Comparison of ENCODE assay signal across 1 cellular context in genomic region chr6:75503291-75503690, GRCh38.
TF ChIP-seq lines count a peak whose summit lies in the region.

No MANE protein-coding gene starts in this region.

TF ChIP-seq in SK-N-SH treated with all-trans-retinoic acid at 6 μM for 48 hours, 23 proteins besides CTCF, POLR2A, EP300 and RAD21:
- TF ChIP-seq, protein P1, sequence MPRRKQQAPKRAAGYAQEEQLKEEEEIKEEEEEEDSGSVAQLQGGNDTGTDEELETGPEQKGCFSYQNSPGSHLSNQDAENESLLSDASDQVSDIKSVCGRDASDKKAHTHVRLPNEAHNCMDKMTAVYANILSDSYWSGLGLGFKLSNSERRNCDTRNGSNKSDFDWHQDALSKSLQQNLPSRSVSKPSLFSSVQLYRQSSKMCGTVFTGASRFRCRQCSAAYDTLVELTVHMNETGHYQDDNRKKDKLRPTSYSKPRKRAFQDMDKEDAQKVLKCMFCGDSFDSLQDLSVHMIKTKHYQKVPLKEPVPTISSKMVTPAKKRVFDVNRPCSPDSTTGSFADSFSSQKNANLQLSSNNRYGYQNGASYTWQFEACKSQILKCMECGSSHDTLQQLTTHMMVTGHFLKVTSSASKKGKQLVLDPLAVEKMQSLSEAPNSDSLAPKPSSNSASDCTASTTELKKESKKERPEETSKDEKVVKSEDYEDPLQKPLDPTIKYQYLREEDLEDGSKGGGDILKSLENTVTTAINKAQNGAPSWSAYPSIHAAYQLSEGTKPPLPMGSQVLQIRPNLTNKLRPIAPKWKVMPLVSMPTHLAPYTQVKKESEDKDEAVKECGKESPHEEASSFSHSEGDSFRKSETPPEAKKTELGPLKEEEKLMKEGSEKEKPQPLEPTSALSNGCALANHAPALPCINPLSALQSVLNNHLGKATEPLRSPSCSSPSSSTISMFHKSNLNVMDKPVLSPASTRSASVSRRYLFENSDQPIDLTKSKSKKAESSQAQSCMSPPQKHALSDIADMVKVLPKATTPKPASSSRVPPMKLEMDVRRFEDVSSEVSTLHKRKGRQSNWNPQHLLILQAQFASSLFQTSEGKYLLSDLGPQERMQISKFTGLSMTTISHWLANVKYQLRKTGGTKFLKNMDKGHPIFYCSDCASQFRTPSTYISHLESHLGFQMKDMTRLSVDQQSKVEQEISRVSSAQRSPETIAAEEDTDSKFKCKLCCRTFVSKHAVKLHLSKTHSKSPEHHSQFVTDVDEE (CRISPR knock-in tag; IDR thresholded peaks at IDR 0.05), result no peak
- no peak for TF ChIP-seq ZFP30 (CRISPR knock-in tag; IDR thresholded peaks at IDR 0.05)
- no peak for TF ChIP-seq POU6F1 (CRISPR knock-in tag; IDR thresholded peaks at IDR 0.05; ENCODE audit: borderline replicate concordance, low read depth)
- TF ChIP-seq ARNTL (CRISPR knock-in tag; IDR thresholded peaks at IDR 0.05; ENCODE audit: borderline replicate concordance, low read depth), result no peak
- no peak for TF ChIP-seq ZNF565 (CRISPR knock-in tag; conservative IDR thresholded peaks at IDR 0.05; ENCODE audit: low read depth)
- TF ChIP-seq CREB5 (CRISPR knock-in tag; IDR thresholded peaks at IDR 0.05; ENCODE audit: low read depth), result no peak
- TF ChIP-seq TCF4 (CRISPR knock-in tag; IDR thresholded peaks at IDR 0.05; ENCODE audit: borderline replicate concordance), result no peak
